In genomic region chr6:95292011-95292410, GRCh38 we compare ENCODE assay signal across 25 cellular contexts.
"Had no signal": no experiment of that assay in that cellular context is flagged by ENCODE, and none has a peak within 500 bp of the region (broad histone marks: within the 10 kb centered on the region; RNA-seq: fewer than 3 reads in every experiment).

No MANE protein-coding gene starts in this region.

- H2AFZ ChIP-seq: neural progenitor cell, parathyroid adenoma had no signal

- H3K9ac ChIP-seq: neural progenitor cell, parathyroid adenoma had no signal

- H3K4me3 ChIP-seq: neural progenitor cell, ovary, right lobe of liver, sigmoid colon, stomach, thoracic aorta, thyroid gland, tibial nerve, upper lobe of left lung, vagina had no signal

- H3K27me3 ChIP-seq: neural progenitor cell, ovary, right lobe of liver, sigmoid colon, stomach, thyroid gland, tibial nerve, upper lobe of left lung, vagina had no signal

- H3K4me1 ChIP-seq: neural progenitor cell, parathyroid adenoma, right lobe of liver, sigmoid colon, stomach, thyroid gland, tibial nerve, upper lobe of left lung, vagina had no signal

- H3K27ac ChIP-seq: neural progenitor cell, ovary, parathyroid adenoma, right lobe of liver, sigmoid colon, stomach, thoracic aorta, thyroid gland, tibial nerve, upper lobe of left lung, vagina had no signal

- DNase-seq: natural killer cell; occipital lobe; ovary; posterior cingulate gyrus; retina; right cardiac atrium; right lobe of liver; sigmoid colon; small intestine; stimulated activated CD4-positive, alpha-beta T cell treated with anti-CD3 and anti-CD28 coated beads, Interleukin-15, amount 100 ng/mL, for 24 hours; stimulated activated CD4-positive, alpha-beta T cell treated with anti-CD3 and anti-CD28 coated beads, Interleukin-2, amount 100 ng/mL, for 24 hours; stimulated activated CD4-positive, alpha-beta T cell treated with anti-CD3 and anti-CD28 coated beads, Interleukin-2, amount 100 ng/mL, for 48 hours; stimulated activated CD4-positive, alpha-beta T cell treated with anti-CD3 and anti-CD28 coated beads, Interleukin-4, amount 100 ng/mL, for 24 hours; stimulated activated naive B cell treated with anti-CD40 and anti-IgM and Interleukin-4, amounts not matched to agents 10 μg/mL and 1 μg/mL and 100 μg/mL, for 72 hours; stimulated activated naive CD4-positive, alpha-beta T cell treated with Interleukin-2 at 50 U/mL for 16 hours; stomach; thyroid gland; trophoblast cell; upper lobe of left lung had no signal

- H3K36me3 ChIP-seq: neural progenitor cell, ovary, right lobe of liver, sigmoid colon, stomach, thoracic aorta, thyroid gland, tibial nerve, upper lobe of left lung, vagina had no signal

- H3K79me2 ChIP-seq: parathyroid adenoma had no signal

- H3K9me3 ChIP-seq: ovary, right lobe of liver, sigmoid colon, stomach, thoracic aorta, thyroid gland, tibial nerve, upper lobe of left lung, vagina had no signal

- ATAC-seq: natural killer cell; right cardiac atrium; right lobe of liver; stimulated activated effector memory CD8-positive, alpha-beta T cell treated with anti-CD3 and anti-CD28 coated beads, Interleukin-12 subunit alpha, Interleukin-12 subunit beta, amount 100 ng/mL, for 72 hours; stimulated activated naive B cell treated with anti-CD40 and anti-IgM and Interleukin-4, amounts not matched to agents 10 μg/mL and 1 μg/mL and 100 μg/mL, for 72 hours had no signal

- H3K4me2 ChIP-seq: neural progenitor cell had no signal
